8 cellular contexts compared by ENCODE assay signal in genomic region chr17:36544320-36545092, GRCh38. TPM values are rescaled to one million over a fixed set of nuclear protein-coding genes. Genes with fewer than 3 reads are reported as not detected.
DNase-seq lines count a peak whose midpoint lies in the region; ATAC-seq and TF ChIP-seq lines count a peak whose summit lies in the region.

GGNBP2 (plus strand) TSS chr17:36544919; CDS start chr17:36545725, 806 bp downstream.

- peak within 1 kb of the TSS; percentile 100 for H2AFZ ChIP-seq in PC-9

- H3F3A ChIP-seq in PC-9 (ENCODE audit: insufficient read depth, low read depth), result peaks cover 49% of the 10 kb centered on the region

- peaks cover 35% of the 10 kb centered on the region for H4K20me1 ChIP-seq in PC-9 (ENCODE audit: insufficient read depth)

- CTCF ChIA-PET in PC-9 (lab: Charles Lee), result interaction anchor here (0.9 kb wide), 1 partner anchor 57 kb away, joined by 3 read pairs; the partner anchor contains the start of gene MRM1

- H3K9me3 ChIP-seq in PC-9 (ENCODE audit: insufficient read depth, low read depth), result no peaks in the 10 kb centered on the region

- ATAC-seq in GM21619 (IDR thresholded peaks at IDR 0.05; ENCODE audit: unreplicated experiment), result peak; percentile 43

- H3K27ac ChIP-seq in PC-9, result peak within 1 kb of the TSS; percentile 81
- peak within 1 kb of the TSS; percentile 96 for H3K27ac ChIP-seq in epithelial cell of prostate

- no peaks in the 10 kb centered on the region for H3K27me3 ChIP-seq in PC-9 (ENCODE audit: insufficient read depth, low read depth)

- peak within 1 kb of the TSS; percentile 91 for H3K4me3 ChIP-seq in PC-9

- peaks cover 20% of the 10 kb centered on the region for H3K36me3 ChIP-seq in PC-9 (ENCODE audit: low read depth)

- no peaks in the 10 kb centered on the region for H3K9me2 ChIP-seq in PC-9 (ENCODE audit: insufficient read depth)

- POLR2A ChIA-PET in PC-9 (lab: Charles Lee; ENCODE audit: unreplicated experiment), result interaction anchor here (0.7 kb wide), 1 partner anchor 9 kb away, joined by 3 read pairs; no protein-coding TSS in a partner anchor

- intact Hi-C loops in PC-9 (cut with micrococcal nuclease; ENCODE audit: unreplicated experiment), result loop anchor here (1.0 kb wide), 1 partner anchor 9 kb away; no protein-coding TSS in a partner anchor

- TF ChIP-seq CTCF in PC-9 (conservative IDR thresholded peaks at IDR 0.05), result no peak

- DNase-seq in DMS 273 treated with DMSO at 0.1 percent for 48 hours (lab: John Stamatoyannopoulos, UW), result peak; percentile 66
- peak; percentile 88 for DNase-seq in KBM-7
- DNase-seq in PC-9, result peak; percentile 70 to 84
- DNase-seq in activated T-cell treated with anti-CD3 and anti-CD28 coated beads for 48 hours (ENCODE audit: low read depth), result peak; percentile 88
- DNase-seq in epithelial cell of prostate (ENCODE audit: low read depth, low spot score), result peak; percentile 78
- peak; percentile 93 for DNase-seq in mucosa of gallbladder (ENCODE audit: low spot score)
- DNase-seq in stimulated activated CD8-positive, alpha-beta memory T cell treated with anti-CD3 and anti-CD28 coated beads, Interleukin-4, amount 100 ng/mL, for 1 hour (ENCODE audit: low read depth in 2 of 2, low spot score in 1 of 2), result peak; percentile 80 to 82

- peak within 1 kb of the TSS; percentile 98 for H3K4me2 ChIP-seq in PC-9

- in situ Hi-C loops in KBM-7 (cut with MboI; ENCODE audit: low pct_unique_long_range_greater_than_20kb, low sequenced_read_pairs), result no loop called here

- H3K79me2 ChIP-seq in PC-9 (ENCODE audit: low read depth), result peaks cover 65% of the 10 kb centered on the region

- BruUV-seq in PC-9 (replicated peaks; lab: Mats Ljungman, UMichigan), result TSS peak; percentile 60

- peaks cover 27% of the 10 kb centered on the region for H3K4me1 ChIP-seq in PC-9 (replicated peaks; ENCODE audit: insufficient read depth)

RNA-seq across cellular contexts. Expression of gene GGNBP2, which starts in this region (rescaled TPM):
- total RNA-seq in PC-9 (2021), result 51.4 and 59.6 TPM in 2 replicates
- total RNA-seq in mucosa of gallbladder, result 65.9 TPM

Comparison
In these comparisons a context has a peak if more than half of its experiments do, and no peak if none do; other contexts are left out.
1. Peak in every context shown above with its lines: DNase-seq, ATAC-seq, H3K4me3 ChIP-seq and H3K27ac ChIP-seq.